27 cellular contexts compared by ENCODE assay signal in the genomic region with DNA sequence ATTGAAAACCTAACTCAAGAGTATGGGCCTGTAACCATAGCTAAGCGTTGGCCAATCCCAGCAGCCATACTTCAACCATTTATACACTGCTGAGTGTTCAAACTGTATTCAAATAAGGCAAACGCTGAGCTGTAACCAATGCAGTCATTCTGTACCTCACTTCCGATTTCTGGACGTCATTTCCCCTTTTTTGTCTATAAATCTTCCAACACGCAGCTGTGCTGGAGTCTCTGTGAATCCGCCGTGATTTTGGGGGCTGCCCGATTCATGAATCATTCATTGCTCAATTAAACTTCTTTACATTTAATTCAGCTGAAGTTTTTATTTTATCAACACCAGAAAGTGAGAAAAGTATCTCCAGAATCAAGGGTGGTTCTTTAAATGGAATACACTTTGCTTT.
"Had no signal": no experiment of that assay in that cellular context is flagged by ENCODE, and none has a peak within 500 bp of the region (broad histone marks: within the 10 kb centered on the region; RNA-seq: fewer than 3 reads in every experiment).

No MANE protein-coding gene starts in this region.

- H3K27ac Mint-ChIP-seq: activated naive CD8-positive, alpha-beta T cell treated with anti-CD3 and anti-CD28 coated beads for 36 hours; natural killer cell; neural progenitor cell; stimulated activated naive B cell treated with anti-CD40 and anti-IgM and Interleukin-4, amounts not matched to agents 10 μg/mL and 1 μg/mL and 100 μg/mL, for 72 hours had no signal

- H3K4me3 ChIP-seq: adrenal gland, body of pancreas, neural progenitor cell, right atrium auricular region, stomach, thyroid gland, upper lobe of left lung, vagina had no signal

- H3K9me3 ChIP-seq: adrenal gland, body of pancreas, right atrium auricular region, stomach, thyroid gland, upper lobe of left lung, vagina had no signal

- H3K4me1 ChIP-seq: adrenal gland, body of pancreas, right atrium auricular region, stomach, thyroid gland, upper lobe of left lung, vagina had no signal

- H2AFZ ChIP-seq: neural progenitor cell had no signal

- DNase-seq: activated CD4-positive, alpha-beta T cell treated with anti-CD3 and anti-CD28 coated beads for 48 hours; activated CD4-positive, alpha-beta T cell treated with anti-CD3 and anti-CD28 coated beads, Interleukin-2, amount 50 U/mL, for 48 hours; activated CD8-positive, alpha-beta memory T cell treated with anti-CD3 and anti-CD28 coated beads for 24 hours; activated effector memory CD4-positive, alpha-beta T cell treated with Interleukin-2 at 50 U/mL for 16 hours; activated naive CD4-positive, alpha-beta T cell treated with Interleukin-2 at 50 U/mL for 16 hours; activated naive CD8-positive, alpha-beta T cell treated with anti-CD3 and anti-CD28 coated beads for 36 hours; adrenal gland; aorta; body of pancreas; dermis blood vessel endothelial cell; effector CD8-positive, alpha-beta T cell; glutamatergic neuron; natural killer cell; stimulated activated CD4-positive, alpha-beta T cell treated with anti-CD3 and anti-CD28 coated beads, Interleukin-15, amount 100 ng/mL, for 24 hours; stimulated activated CD4-positive, alpha-beta T cell treated with anti-CD3 and anti-CD28 coated beads, Interleukin-2, amount 100 ng/mL, for 24 hours; stimulated activated naive B cell treated with anti-CD40 and anti-IgM and Interleukin-4, amounts not matched to agents 10 μg/mL and 1 μg/mL and 100 μg/mL, for 72 hours; stomach; T-helper 9 cell; thyroid gland; upper lobe of left lung; WERI-Rb-1 had no signal

- ATAC-seq: activated CD4-positive, CD25-positive, alpha-beta regulatory T cell treated with anti-CD3 and anti-CD28 coated beads, Interleukin-2, amount 50 U/mL, for 24 hours; body of pancreas; natural killer cell; stimulated activated naive B cell treated with anti-CD40 and anti-IgM and Interleukin-4, amounts not matched to agents 10 μg/mL and 1 μg/mL and 100 μg/mL, for 72 hours had no signal

- H3K36me3 ChIP-seq: adrenal gland, neural progenitor cell, right atrium auricular region, stomach, thyroid gland, upper lobe of left lung, vagina, WERI-Rb-1 had no signal

- H3K27ac ChIP-seq: adrenal gland, body of pancreas, neural progenitor cell, right atrium auricular region, stomach, thyroid gland, upper lobe of left lung, vagina, WERI-Rb-1 had no signal

- H3K27me3 Mint-ChIP-seq: activated naive CD8-positive, alpha-beta T cell treated with anti-CD3 and anti-CD28 coated beads for 36 hours had no signal

- H3K4me1 Mint-ChIP-seq: natural killer cell; stimulated activated naive B cell treated with anti-CD40 and anti-IgM and Interleukin-4, amounts not matched to agents 10 μg/mL and 1 μg/mL and 100 μg/mL, for 72 hours had no signal

- H3K9me3 Mint-ChIP-seq: activated naive CD8-positive, alpha-beta T cell treated with anti-CD3 and anti-CD28 coated beads for 36 hours; natural killer cell had no signal

- FAIRE-seq: colon, frontal cortex had no signal

- H3K36me3 Mint-ChIP-seq: activated naive CD8-positive, alpha-beta T cell treated with anti-CD3 and anti-CD28 coated beads for 36 hours; natural killer cell; neural progenitor cell; stimulated activated naive B cell treated with anti-CD40 and anti-IgM and Interleukin-4, amounts not matched to agents 10 μg/mL and 1 μg/mL and 100 μg/mL, for 72 hours had no signal

- H3K4me2 ChIP-seq: neural progenitor cell had no signal

- H3K9ac ChIP-seq: neural progenitor cell had no signal

- H3K27me3 ChIP-seq: adrenal gland, body of pancreas, neural progenitor cell, right atrium auricular region, stomach, thyroid gland, upper lobe of left lung, vagina had no signal

- H3K4me3 Mint-ChIP-seq: activated naive CD8-positive, alpha-beta T cell treated with anti-CD3 and anti-CD28 coated beads for 36 hours; natural killer cell; neural progenitor cell; stimulated activated naive B cell treated with anti-CD40 and anti-IgM and Interleukin-4, amounts not matched to agents 10 μg/mL and 1 μg/mL and 100 μg/mL, for 72 hours had no signal
